Comparison of ENCODE assay signal across 8 cellular contexts in the genomic region with DNA sequence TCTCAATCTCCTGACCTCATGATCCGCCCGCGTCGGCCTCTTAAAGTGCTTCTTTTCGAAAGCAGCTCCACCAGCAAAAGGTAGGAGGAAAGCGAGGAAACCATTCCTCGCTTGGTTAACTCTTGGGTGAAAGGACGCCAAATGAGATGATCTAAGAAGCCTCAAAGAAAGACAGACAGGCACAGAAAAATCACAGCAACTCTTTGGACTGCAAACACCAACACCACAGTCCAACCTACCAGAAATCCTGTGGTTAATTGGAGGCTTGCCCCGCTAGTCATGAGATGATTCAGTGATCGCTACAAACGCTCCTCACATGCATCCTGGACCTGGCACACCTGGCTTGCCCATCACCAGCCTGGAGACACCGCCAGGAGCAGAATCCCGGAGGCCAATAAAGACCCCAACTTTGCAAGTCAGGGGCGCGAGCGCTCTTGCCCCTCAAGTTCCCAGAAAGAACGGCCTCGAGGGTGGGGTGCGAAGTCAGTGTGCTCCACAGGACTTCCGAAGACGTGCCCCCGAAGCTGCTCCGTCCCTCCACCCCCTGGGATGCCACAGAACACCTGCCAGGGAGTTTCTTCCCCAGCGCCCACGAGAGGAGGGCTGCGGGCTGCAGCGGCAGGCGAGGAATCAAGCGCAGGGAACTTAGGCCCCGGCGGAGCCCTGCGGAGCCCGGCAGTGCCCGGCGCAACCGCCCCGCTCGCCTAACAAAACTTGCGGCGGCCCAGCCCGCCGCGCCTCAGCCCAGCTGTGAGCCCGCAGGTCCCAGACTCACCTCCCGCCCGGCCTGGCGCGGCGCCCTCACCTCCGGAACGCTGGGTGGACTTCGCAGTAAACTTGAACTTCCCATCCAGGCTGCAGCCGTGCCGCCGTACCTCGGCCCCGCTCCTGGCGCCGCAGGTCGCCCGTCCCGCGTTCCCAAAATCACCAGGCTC. TPM values are rescaled to one million over a fixed set of nuclear protein-coding genes. Genes with fewer than 3 reads are reported as not detected.
A peak's percentile ranks its signal among the peaks of the same experiment; 100 is the strongest.
DNase-seq lines count a peak whose midpoint lies in the region; ATAC-seq, FAIRE-seq and TF ChIP-seq lines count a peak whose summit lies in the region.
"Not testable (repeated sequence)": the region's sequence is repeated elsewhere in the genome, so short reads cannot be mapped to it uniquely, and the experiment has no call there.

No MANE protein-coding gene starts in this region.

- peak overlapping the region; percentile 51 for H3K9ac ChIP-seq in endodermal cell (ENCODE audit: extremely low read depth, low read length, poor library complexity, severe bottlenecking)
- H3K9ac ChIP-seq in HepG2 (ENCODE audit: insufficient read depth, low read depth, low read length), result peak overlapping the region; percentile 65

- in situ Hi-C loops in HepG2 (cut with HindIII; ENCODE audit: extremely low pct_ligation_motif_present, low pct_unique_long_range_greater_than_20kb), result not testable (repeated sequence)

- ATAC-seq in GM19455 (IDR thresholded peaks at IDR 0.05; ENCODE audit: unreplicated experiment), result peak; percentile 20
- peak; percentile 36 for ATAC-seq in HG03108 (IDR thresholded peaks at IDR 0.05; ENCODE audit: unreplicated experiment)
- ATAC-seq in HepG2, result peak; percentile 79

- not testable (repeated sequence) for H3K36me3 Mint-ChIP-seq in CD4-positive, alpha-beta memory T cell; endodermal cell (ENCODE audit: low read depth)

- not testable (repeated sequence) for FAIRE-seq in HepG2 (lab: Jason Lieb, UNC); small intestine (lab: Jason Lieb, UNC)

- H3K27ac Mint-ChIP-seq in CD4-positive, alpha-beta memory T cell, result peak overlapping the region; percentile 31 to 95 (median 57)
- H3K27ac Mint-ChIP-seq in endodermal cell, result peak overlapping the region; percentile 97

- not testable (repeated sequence) for H3K9me3 ChIP-seq in CD4-positive, alpha-beta memory T cell (ENCODE audit: control insufficient read depth in 1 of 2, low read length in 2 of 2); endodermal cell (ENCODE audit: control insufficient read depth, low read length); HepG2 (ENCODE audit: low read length); small intestine (ENCODE audit: control insufficient read depth, low read depth)

- H3K4me1 Mint-ChIP-seq in CD4-positive, alpha-beta memory T cell, result peaks cover 4 to 24% (median 14%) of the 10 kb centered on the region in 4 donors
- H3K4me1 Mint-ChIP-seq in endodermal cell, result peaks cover 10% of the 10 kb centered on the region

- H3K4me2 ChIP-seq in HepG2 (ENCODE audit: low read depth, low read length), result peak overlapping the region; percentile 58

- not testable (repeated sequence) for TF ChIP-seq POLR2A in HepG2 (IDR thresholded peaks at IDR 0.05; ENCODE audit: insufficient read depth in 1 of 2, low read depth in 2 of 2, low read length in 2 of 2)

- peak overlapping the region in 1 of 2 donors; percentile 69 for H3K4me3 ChIP-seq in CD4-positive, alpha-beta memory T cell (ENCODE audit: low read length in 2 of 2)
- H3K4me3 ChIP-seq in endodermal cell (ENCODE audit: low read length) (peak overlapping the region; percentile 81), HepG2 (replicated peaks in 1 of 3; ENCODE audit: insufficient read depth in 1 of 3, low read depth in 2 of 3, low read length in 3 of 3) (peak overlapping the region; percentile 58 to 77 (median 69); a peak in 5 of 6 replicates), small intestine (ENCODE audit: low read depth in 1 of 2, low read length in 2 of 2) (peak overlapping the region; percentile 57 to 74)

- H3K27me3 Mint-ChIP-seq in CD4-positive, alpha-beta memory T cell; endodermal cell (ENCODE audit: insufficient read depth): not testable (repeated sequence)

- not testable (repeated sequence) for H3K79me2 ChIP-seq in HepG2 (ENCODE audit: insufficient read depth, low read length)

- CTCF ChIA-PET in CD4-positive, alpha-beta memory T cell (lab: Charles Lee; ENCODE audit: partially characterized antibody); HepG2 (lab: Yijun Ruan, JAX; ENCODE audit: low intra/inter-chr PET ratio, low total read pairs): not testable (repeated sequence)

- peak in 2 of 5 donors; percentile 23 to 44 for DNase-seq in CD4-positive, alpha-beta memory T cell
- DNase-seq in NCI-H526 treated with DMSO at 0.1 percent for 48 hours (lab: John Stamatoyannopoulos, UW) (peak; percentile 44), endodermal cell (peak; percentile 65), small intestine (peak; percentile 43)
- DNase-seq in activated CD8-positive, alpha-beta memory T cell treated with anti-CD3 and anti-CD28 coated beads, Interleukin-2, amount 50 U/mL, for 48 hours, result peak; percentile 67
- not testable (repeated sequence) for DNase-seq in HepG2 (ENCODE audit: low spot score)

- H3K4me1 ChIP-seq in CD4-positive, alpha-beta memory T cell (ENCODE audit: insufficient read depth, low read length); endodermal cell (ENCODE audit: control insufficient read depth, insufficient read depth, low read length); HepG2 (ENCODE audit: insufficient read depth, low read length); small intestine (ENCODE audit: control insufficient read depth in 2 of 2, insufficient read depth in 1 of 2, low read depth in 1 of 2, low read length in 1 of 2): not testable (repeated sequence)

- TF ChIP-seq RAD21 in HepG2 (CRISPR knock-in tag; IDR thresholded peaks at IDR 0.05), result not testable (repeated sequence)

- WGBS in endodermal cell (ENCODE audit: insufficient coverage in 1 of 2, insufficient read length in 1 of 2), 2 experiments, result 2 to 3% methylated on average over 10 to 48 of the region's 63 CpGs
- 16% methylated on average over 9 of the region's 63 CpGs for WGBS in HepG2 (ENCODE audit: low lambda C conversion rate)
- WGBS in small intestine, 3 donors, result 4 to 5% (median 5%) methylated on average over 35 to 54 of the region's 63 CpGs

- H4K20me1 ChIP-seq in HepG2 (ENCODE audit: insufficient read depth, low read length), result not testable (repeated sequence)

- H3K36me3 ChIP-seq in CD4-positive, alpha-beta memory T cell (ENCODE audit: insufficient read depth, low read length); endodermal cell (ENCODE audit: control insufficient read depth, insufficient read depth, low read length); HepG2 (replicated peaks in 1 of 2; ENCODE audit: control insufficient read depth in 1 of 2, insufficient read depth in 2 of 2, low read length in 2 of 2); small intestine (ENCODE audit: control insufficient read depth in 2 of 2, insufficient read depth in 2 of 2, low read length in 2 of 2): not testable (repeated sequence)

- not testable (repeated sequence) for H3K9me3 Mint-ChIP-seq in CD4-positive, alpha-beta memory T cell; endodermal cell

- TF ChIP-seq CTCF in endodermal cell (conservative IDR thresholded peaks at IDR 0.05); HepG2 (CRISPR knock-in tag; IDR thresholded peaks at IDR 0.05): not testable (repeated sequence)

- TF ChIP-seq EP300 in HepG2 (IDR thresholded peaks at IDR 0.05; ENCODE audit: low read depth in 2 of 2, low read length in 2 of 2); HepG2 (CRISPR knock-in tag; IDR thresholded peaks at IDR 0.05; ENCODE audit: borderline replicate concordance): not testable (repeated sequence)

- peak overlapping the region; percentile 50 for H3K27ac ChIP-seq in CD4-positive, alpha-beta memory T cell (ENCODE audit: low read depth, low read length)
- not testable (repeated sequence) for H3K27ac ChIP-seq in endodermal cell (ENCODE audit: low read depth, low read length); HepG2 (ENCODE audit: extremely low read length, insufficient read depth, low read length)
- peak overlapping the region; percentile 48 to 68 for H3K27ac ChIP-seq in small intestine (ENCODE audit: low read depth in 1 of 2, low read length in 1 of 2)

- peak overlapping the region; percentile 96 to 99 (median 96) for H3K4me3 Mint-ChIP-seq in CD4-positive, alpha-beta memory T cell
- H3K4me3 Mint-ChIP-seq in endodermal cell, result peak overlapping the region; percentile 96

- not testable (repeated sequence) for H3K27me3 ChIP-seq in CD4-positive, alpha-beta memory T cell (ENCODE audit: insufficient read depth, low read length); endodermal cell (ENCODE audit: control insufficient read depth, insufficient read depth, low read length, poor library complexity, severe bottlenecking); HepG2 (ENCODE audit: control insufficient read depth in 1 of 2, insufficient read depth in 2 of 2, low read length in 2 of 2); small intestine (ENCODE audit: control insufficient read depth in 2 of 2, insufficient read depth in 2 of 2, low read length in 2 of 2)

- not testable (repeated sequence) for BruUV-seq in HepG2 (replicated peaks; lab: Mats Ljungman, UMichigan)

- intact Hi-C loops in CD4-positive, alpha-beta memory T cell (cut with micrococcal nuclease), result loop anchor here (10.0 kb wide), 1 partner anchor 184 kb away; no protein-coding TSS in a partner anchor
- intact Hi-C loops in HepG2 (cut with micrococcal nuclease; ENCODE audit: unreplicated experiment), result not testable (repeated sequence)

- POLR2A ChIA-PET in CD4-positive, alpha-beta memory T cell (lab: Charles Lee; ENCODE audit: partially characterized antibody); HepG2 (lab: Yijun Ruan, JAX): not testable (repeated sequence)

- H2AFZ ChIP-seq in HepG2 (ENCODE audit: low read length), result not testable (repeated sequence)

RNA-seq across cellular contexts. Expression of gene NBPF11, which starts 0.9 kb away (rescaled TPM):
- 10 to 100 TPM; 28.1 to 30.0 TPM for total RNA-seq in CD4-positive, alpha-beta memory T cell
- polyA plus RNA-seq in CD4-positive, alpha-beta memory T cell, result 1 to 10 TPM in 1 of 2 donors, under 1 TPM in 1; 0.35 to 4.1 TPM
- total RNA-seq in endodermal cell (10 to 100 TPM; 21.1 to 24.7 TPM), HepG2 (2016; rRNA removed; fragmentation: Illumina TruSeq; extraction: Trizol) (3.9 and 5.0 TPM in 2 replicates)
- polyA plus RNA-seq in endodermal cell (2013, experiment 1 of 2), result 13.8 TPM
- polyA plus RNA-seq in endodermal cell (2013, experiment 2 of 2), result 11.9 TPM
- total RNA-seq in HepG2 (2016; cell fraction: cytosol; rRNA removed; fragmentation: Illumina TruSeq; extraction: Trizol; ENCODE audit: low read depth), result 1.3 and 1.7 TPM in 2 replicates
- 3.1 and 4.9 TPM in 2 replicates for total RNA-seq in HepG2 (2016; cell fraction: insoluble cytoplasmic fraction; rRNA removed; fragmentation: Illumina TruSeq; extraction: Trizol)
- total RNA-seq in HepG2 (2016; cell fraction: membrane; rRNA removed; fragmentation: Illumina TruSeq; extraction: Trizol), result 3.1 and 3.3 TPM in 2 replicates
- 8.6 and 10.7 TPM in 2 replicates for total RNA-seq in HepG2 (2016; cell fraction: nucleus; rRNA removed; fragmentation: Illumina TruSeq; extraction: Trizol)
- polyA plus RNA-seq in HepG2 (2011; rRNA removed) (8.1 and 8.2 TPM in 2 replicates), small intestine (1 to 10 TPM; 4.3 to 5.8 (median 4.5) TPM)
- 2.8 and 3.6 TPM in 2 replicates for polyA plus RNA-seq in HepG2 (2011; cell fraction: cytosol; rRNA removed)
- polyA plus RNA-seq in HepG2 (2011; cell fraction: nucleus; rRNA removed), result 18.2 and 18.6 TPM in 2 replicates
- polyA plus RNA-seq in HepG2 (2012), result 4.5 and 4.9 TPM in 2 replicates
- 0.84 and 0.85 TPM in 2 replicates for polyA plus RNA-seq in HepG2 (2016; cell fraction: cytosol; fragmentation: Illumina TruSeq; extraction: Trizol; ENCODE audit: low read depth)
- 3.3 and 3.4 TPM in 2 replicates for polyA plus RNA-seq in HepG2 (2016; cell fraction: insoluble cytoplasmic fraction; fragmentation: Illumina TruSeq; extraction: Trizol; ENCODE audit: low read depth)
- polyA plus RNA-seq in HepG2 (2016; cell fraction: membrane; fragmentation: Illumina TruSeq; extraction: Trizol; ENCODE audit: low read depth), result 1.6 TPM in 2 replicates
- polyA plus RNA-seq in HepG2 (2016; cell fraction: nucleus; fragmentation: Illumina TruSeq; extraction: Trizol; ENCODE audit: insufficient read depth, low read depth), result 19.8 and 20.7 TPM in 2 replicates
- 4.7 and 8.9 TPM in 2 replicates for polyA minus RNA-seq in HepG2 (2011; rRNA and poly(A)+ RNA removed; ENCODE audit: low replicate concordance)
- 1.2 and 2.3 TPM in 2 replicates for polyA minus RNA-seq in HepG2 (2011; cell fraction: cytosol; rRNA and poly(A)+ RNA removed)
- 12.2 and 12.3 TPM in 2 replicates for polyA minus RNA-seq in HepG2 (2011; cell fraction: nucleus; rRNA and poly(A)+ RNA removed)

Comparison
In these comparisons a context has a peak if more than half of its experiments do, and no peak if none do; other contexts are left out.
1. ATAC-seq: peak in every context shown above with its lines; median percentile 79 in HepG2; 36 in HG03108; 20 in GM19455.